ENCODE assay signal across 8 cellular contexts in the genomic region with DNA sequence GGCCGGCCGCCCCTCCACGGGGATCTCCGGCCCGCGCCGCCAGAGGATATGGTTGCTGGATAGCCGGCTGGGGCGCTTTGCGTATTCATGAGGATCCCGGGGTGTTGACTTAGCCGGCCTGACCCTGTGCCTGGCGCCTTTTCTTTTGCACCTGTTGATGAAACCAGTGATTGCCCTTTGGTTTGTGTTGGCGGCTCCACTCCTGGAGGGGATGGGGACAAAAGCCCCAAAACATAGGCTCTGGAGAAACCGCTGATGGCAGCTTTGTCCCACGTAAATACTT. TPM values are rescaled to one million over a fixed set of nuclear protein-coding genes. Genes with fewer than 3 reads are reported as not detected.
A peak's percentile ranks its signal among the peaks of the same experiment; 100 is the strongest.
DNase-seq lines count a peak whose midpoint lies in the region; ATAC-seq, FAIRE-seq and TF ChIP-seq lines count a peak whose summit lies in the region.

No MANE protein-coding gene starts in this region.

- H3K27ac ChIP-seq in ACC112 (ENCODE audit: low read depth, low read length) (no peak overlapping the region), SJSA1 (peak overlapping the region; percentile 52), colonic mucosa (peak overlapping the region; percentile 73), lung (ENCODE audit: low read depth in 1 of 2, low read length in 1 of 2) (peak overlapping the region in 1 of 2 donors; percentile 93), temporal lobe (ENCODE audit: low read depth, low read length) (peak overlapping the region; percentile 72)

- peaks cover 19% of the 10 kb centered on the region for H3K4me1 ChIP-seq in ACC112 (ENCODE audit: control insufficient read depth, insufficient read depth, low read length, unreplicated experiment)
- peaks cover 46% of the 10 kb centered on the region for H3K4me1 ChIP-seq in SJSA1 (replicated peaks)
- H3K4me1 ChIP-seq in colonic mucosa: no peaks in the 10 kb centered on the region
- H3K4me1 ChIP-seq in lung (ENCODE audit: control insufficient read depth in 2 of 2, insufficient read depth in 2 of 2, low read length in 2 of 2): peaks cover 7% of the 10 kb centered on the region in 2 donors

- 4% methylated on average over 16 of the region's 16 CpGs for WGBS in lung, 2 donors

- TF ChIP-seq CTCF in colonic mucosa (IDR thresholded peaks at IDR 0.05): no peak
- TF ChIP-seq CTCF in lung (IDR thresholded peaks at IDR 0.05; ENCODE audit: control extremely low read depth, extremely low read depth): no peak

- DNase-seq in GM18507 (ENCODE audit: extremely low spot score, insufficient read length, low read depth): peak; percentile 20
- DNase-seq in SJSA1 (ENCODE audit: low read depth in 1 of 2, low spot score in 2 of 2): no peak
- peak; percentile 73 for DNase-seq in colonic mucosa
- no peak for DNase-seq in lung (ENCODE audit: low spot score)
- no peak for DNase-seq in ecto neural progenitor cell (ENCODE audit: low spot score)

- FAIRE-seq in GM18507 (lab: Jason Lieb, UNC): peak; percentile 52

- peaks cover 51% of the 10 kb centered on the region for H3K79me2 ChIP-seq in ACC112 (ENCODE audit: control insufficient read depth, insufficient read depth, low read length, unreplicated experiment)

- peak overlapping the region; percentile 87 for H3K4me3 ChIP-seq in ACC112 (ENCODE audit: low read depth, low read length)
- peak overlapping the region; percentile 99 for H3K4me3 ChIP-seq in SJSA1
- peak overlapping the region; percentile 71 for H3K4me3 ChIP-seq in colonic mucosa
- H3K4me3 ChIP-seq in lung: peak overlapping the region; percentile 68

- H3K27me3 ChIP-seq in ACC112 (ENCODE audit: insufficient read depth, low read length): no peaks in the 10 kb centered on the region
- H3K27me3 ChIP-seq in SJSA1 (replicated peaks): no peaks in the 10 kb centered on the region
- no peaks in the 10 kb centered on the region for H3K27me3 ChIP-seq in colonic mucosa
- no peaks in the 10 kb centered on the region for H3K27me3 ChIP-seq in lung (ENCODE audit: control insufficient read depth, insufficient read depth)

- peak overlapping the region; percentile 70 for H2AFZ ChIP-seq in ACC112 (ENCODE audit: low read length, unreplicated experiment)

- H3K36me3 ChIP-seq in ACC112 (ENCODE audit: insufficient read depth, low read length) (no peaks in the 10 kb centered on the region), SJSA1 (peaks cover 7% of the 10 kb centered on the region), colonic mucosa (no peaks in the 10 kb centered on the region), lung (ENCODE audit: control insufficient read depth in 2 of 2, insufficient read depth in 2 of 2, low read length in 2 of 2) (no peaks in the 10 kb centered on the region)

- intact Hi-C loops in colonic mucosa (cut with DNase I): loop anchor here (5.0 kb wide), 1 partner anchor 90 kb away; no protein-coding TSS in a partner anchor

- H3K9me3 ChIP-seq in SJSA1 (replicated peaks) (peaks cover 4% of the 10 kb centered on the region; the same call in 1 of the 2 replicates), colonic mucosa (no peaks in the 10 kb centered on the region), lung (ENCODE audit: control insufficient read depth in 2 of 2, insufficient read depth in 1 of 2, low read length in 1 of 2) (peaks cover 0 to 2% of the 10 kb centered on the region in 2 donors)

- peak; percentile 28 for ATAC-seq in HG03066 (IDR thresholded peaks at IDR 0.05; ENCODE audit: low read depth, unreplicated experiment)
- ATAC-seq in lung (ENCODE audit: insufficient read depth, low FRiP score): peak; percentile 1

- peak overlapping the region; percentile 68 to 98 for H3K9ac ChIP-seq in colonic mucosa (ENCODE audit: low read depth in 2 of 2, low read length in 2 of 2)

RNA-seq across cellular contexts. Expression of a gene that starts 0.6 kb away (rescaled TPM):
- 20.9 and 23.7 TPM in 2 replicates for total RNA-seq in SJSA1 (2014; rRNA removed; shearing (Covaris generic))
- total RNA-seq in colonic mucosa (10 to 100 TPM; 46.0 to 53.5 TPM), lung (1 to 10 TPM; 5.7 to 8.8 TPM), temporal lobe (6.6 TPM)
- polyA plus RNA-seq in lung: 1 to 10 TPM; 3.4 to 4.0 TPM

Comparison
In these comparisons a context has a peak if more than half of its experiments do, and no peak if none do; other contexts are left out.
1. DNase-seq: peak in GM18507 (single experiment) and colonic mucosa (single experiment); none in SJSA1 (0 of 2), lung (single experiment) and ecto neural progenitor cell (single experiment).
2. Peak in every context shown above with its lines, with median percentiles within 50 percentile points of each other: H3K4me3 ChIP-seq.